Comparison of ENCODE assay signal across 1 cellular context in the genomic region with DNA sequence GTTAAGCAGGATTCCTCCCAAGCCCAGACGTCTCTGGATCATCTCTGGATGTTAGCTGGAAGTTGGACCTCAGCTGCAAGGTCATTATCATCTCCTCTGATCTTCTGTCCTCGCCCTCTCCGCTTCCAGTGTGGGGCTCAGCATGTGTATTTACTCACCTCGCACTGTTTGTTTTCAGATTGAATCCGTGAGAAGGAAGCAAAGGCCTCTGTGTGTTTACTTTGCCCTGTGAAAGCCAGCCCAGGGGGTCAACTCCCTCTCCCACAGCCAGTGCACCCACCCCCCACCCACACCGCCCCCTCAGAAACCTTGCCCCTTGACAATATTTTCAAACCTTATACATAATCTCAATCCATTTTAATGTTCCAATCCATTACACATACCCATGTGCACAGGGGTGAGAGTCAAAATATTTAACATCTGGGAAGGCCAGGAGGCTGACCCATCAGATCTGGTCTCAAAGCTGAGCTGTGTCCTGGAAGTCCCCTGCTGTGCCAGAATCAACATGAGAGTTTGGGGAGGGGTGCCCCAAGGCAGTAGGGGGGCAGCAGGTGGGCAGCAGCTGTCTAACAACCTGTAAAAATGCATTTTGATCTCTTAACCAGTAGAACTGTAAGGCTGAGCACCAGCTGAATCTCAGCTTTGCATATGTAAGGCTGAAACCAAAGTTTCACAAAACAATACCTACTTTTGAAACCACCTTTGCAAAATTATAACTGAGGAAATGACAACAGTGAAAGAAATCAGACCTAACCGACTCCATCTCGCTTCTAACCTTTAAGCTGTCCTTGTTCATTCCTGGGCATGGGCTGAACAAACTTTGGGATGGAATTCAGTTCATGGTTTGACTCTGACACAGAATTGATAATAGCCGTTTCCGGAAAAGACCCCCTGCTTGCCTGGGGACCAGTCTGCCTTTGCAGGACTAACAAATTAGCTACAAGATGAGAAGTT.
A peak's percentile ranks its signal among the peaks of the same experiment; 100 is the strongest.
TF ChIP-seq lines count a peak whose summit lies in the region.

No MANE protein-coding gene starts in this region.

TF ChIP-seq in HepG2, 621 proteins besides CTCF, POLR2A, EP300 and RAD21 (continued from another document and continues in another):
- TF ChIP-seq E2F2 (CRISPR knock-in tag; IDR thresholded peaks at IDR 0.05; ENCODE audit: borderline replicate concordance): no peak
- peak; percentile 88; the same call in 1 of the 2 replicates for TF ChIP-seq ZBTB3 (CRISPR knock-in tag; IDR thresholded peaks at IDR 0.05; ENCODE audit: borderline replicate concordance, low read depth)
- TF ChIP-seq ZBTB7A (CRISPR knock-in tag; IDR thresholded peaks at IDR 0.05): peak; percentile 94
- peak; percentile 84; the same call in 1 of the 2 replicates for TF ChIP-seq ZNF746 (CRISPR knock-in tag; IDR thresholded peaks at IDR 0.05)
- no peak for TF ChIP-seq NONO (IDR thresholded peaks at IDR 0.05)
- no peak; the same call in 1 of the 2 replicates for TF ChIP-seq NONO (CRISPR knock-in tag; conservative IDR thresholded peaks at IDR 0.05)
- TF ChIP-seq GMEB2 (CRISPR knock-in tag; IDR thresholded peaks at IDR 0.05; ENCODE audit: low read depth): no peak
- TF ChIP-seq PREB (CRISPR knock-in tag; IDR thresholded peaks at IDR 0.05): no peak
- TF ChIP-seq, protein P1, sequence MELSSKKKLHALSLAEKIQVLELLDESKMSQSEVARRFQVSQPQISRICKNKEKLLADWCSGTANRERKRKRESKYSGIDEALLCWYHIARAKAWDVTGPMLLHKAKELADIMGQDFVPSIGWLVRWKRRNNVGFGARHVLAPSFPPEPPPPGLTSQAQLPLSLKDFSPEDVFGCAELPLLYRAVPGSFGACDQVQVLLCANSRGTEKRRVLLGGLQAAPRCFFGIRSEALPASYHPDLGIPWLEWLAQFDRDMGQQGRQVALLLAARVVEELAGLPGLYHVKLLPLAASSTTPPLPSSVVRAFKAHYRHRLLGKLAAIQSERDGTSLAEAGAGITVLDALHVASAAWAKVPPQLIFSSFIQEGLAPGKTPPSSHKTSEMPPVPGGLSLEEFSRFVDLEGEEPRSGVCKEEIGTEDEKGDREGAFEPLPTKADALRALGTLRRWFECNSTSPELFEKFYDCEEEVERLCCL (CRISPR knock-in tag; IDR thresholded peaks at IDR 0.05; ENCODE audit: borderline replicate concordance): no peak
- no peak for TF ChIP-seq NAIF1 (CRISPR knock-in tag; IDR thresholded peaks at IDR 0.05; ENCODE audit: borderline replicate concordance)
- TF ChIP-seq SETDB1 (CRISPR knock-in tag; IDR thresholded peaks at IDR 0.05; ENCODE audit: borderline replicate concordance): no peak
- TF ChIP-seq NFYB (CRISPR knock-in tag; IDR thresholded peaks at IDR 0.05): no peak
- peak; percentile 97 for TF ChIP-seq PAXIP1 (CRISPR knock-in tag; conservative IDR thresholded peaks at IDR 0.05)
- TF ChIP-seq, protein P2, sequence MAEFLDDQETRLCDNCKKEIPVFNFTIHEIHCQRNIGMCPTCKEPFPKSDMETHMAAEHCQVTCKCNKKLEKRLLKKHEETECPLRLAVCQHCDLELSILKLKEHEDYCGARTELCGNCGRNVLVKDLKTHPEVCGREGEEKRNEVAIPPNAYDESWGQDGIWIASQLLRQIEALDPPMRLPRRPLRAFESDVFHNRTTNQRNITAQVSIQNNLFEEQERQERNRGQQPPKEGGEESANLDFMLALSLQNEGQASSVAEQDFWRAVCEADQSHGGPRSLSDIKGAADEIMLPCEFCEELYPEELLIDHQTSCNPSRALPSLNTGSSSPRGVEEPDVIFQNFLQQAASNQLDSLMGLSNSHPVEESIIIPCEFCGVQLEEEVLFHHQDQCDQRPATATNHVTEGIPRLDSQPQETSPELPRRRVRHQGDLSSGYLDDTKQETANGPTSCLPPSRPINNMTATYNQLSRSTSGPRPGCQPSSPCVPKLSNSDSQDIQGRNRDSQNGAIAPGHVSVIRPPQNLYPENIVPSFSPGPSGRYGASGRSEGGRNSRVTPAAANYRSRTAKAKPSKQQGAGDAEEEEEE (CRISPR knock-in tag; IDR thresholded peaks at IDR 0.05; ENCODE audit: borderline replicate concordance): no peak
- no peak for TF ChIP-seq MLXIP (CRISPR knock-in tag; IDR thresholded peaks at IDR 0.05; ENCODE audit: borderline replicate concordance)
- no peak for TF ChIP-seq ZNF484 (CRISPR knock-in tag; IDR thresholded peaks at IDR 0.05; ENCODE audit: borderline replicate concordance, low read depth)
- TF ChIP-seq LCORL (IDR thresholded peaks at IDR 0.05): no peak
- TF ChIP-seq LCORL (CRISPR knock-in tag; IDR thresholded peaks at IDR 0.05): peak; percentile 94
- no peak for TF ChIP-seq ZNF33B (CRISPR knock-in tag; IDR thresholded peaks at IDR 0.05)
- TF ChIP-seq, protein P3, sequence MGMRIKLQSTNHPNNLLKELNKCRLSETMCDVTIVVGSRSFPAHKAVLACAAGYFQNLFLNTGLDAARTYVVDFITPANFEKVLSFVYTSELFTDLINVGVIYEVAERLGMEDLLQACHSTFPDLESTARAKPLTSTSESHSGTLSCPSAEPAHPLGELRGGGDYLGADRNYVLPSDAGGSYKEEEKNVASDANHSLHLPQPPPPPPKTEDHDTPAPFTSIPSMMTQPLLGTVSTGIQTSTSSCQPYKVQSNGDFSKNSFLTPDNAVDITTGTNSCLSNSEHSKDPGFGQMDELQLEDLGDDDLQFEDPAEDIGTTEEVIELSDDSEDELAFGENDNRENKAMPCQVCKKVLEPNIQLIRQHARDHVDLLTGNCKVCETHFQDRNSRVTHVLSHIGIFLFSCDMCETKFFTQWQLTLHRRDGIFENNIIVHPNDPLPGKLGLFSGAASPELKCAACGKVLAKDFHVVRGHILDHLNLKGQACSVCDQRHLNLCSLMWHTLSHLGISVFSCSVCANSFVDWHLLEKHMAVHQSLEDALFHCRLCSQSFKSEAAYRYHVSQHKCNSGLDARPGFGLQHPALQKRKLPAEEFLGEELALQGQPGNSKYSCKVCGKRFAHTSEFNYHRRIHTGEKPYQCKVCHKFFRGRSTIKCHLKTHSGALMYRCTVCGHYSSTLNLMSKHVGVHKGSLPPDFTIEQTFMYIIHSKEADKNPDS (CRISPR knock-in tag; IDR thresholded peaks at IDR 0.05): no peak
- TF ChIP-seq ISL2 (CRISPR knock-in tag; IDR thresholded peaks at IDR 0.05): peak; percentile 86
- peak; percentile 63 for TF ChIP-seq ZNF747 (CRISPR knock-in tag; IDR thresholded peaks at IDR 0.05; ENCODE audit: borderline replicate concordance)
- TF ChIP-seq ZSCAN25 (CRISPR knock-in tag; IDR thresholded peaks at IDR 0.05): 0 out of 2 replicates have a peak, but pooled peaks have one; percentile 26
- TF ChIP-seq TCF7L2 (IDR thresholded peaks at IDR 0.05; ENCODE audit: low read depth, low read length): no peak; the same call in 1 of the 2 replicates
- TF ChIP-seq ZNF274 (CRISPR knock-in tag; IDR thresholded peaks at IDR 0.05): no peak
- TF ChIP-seq, protein P4, sequence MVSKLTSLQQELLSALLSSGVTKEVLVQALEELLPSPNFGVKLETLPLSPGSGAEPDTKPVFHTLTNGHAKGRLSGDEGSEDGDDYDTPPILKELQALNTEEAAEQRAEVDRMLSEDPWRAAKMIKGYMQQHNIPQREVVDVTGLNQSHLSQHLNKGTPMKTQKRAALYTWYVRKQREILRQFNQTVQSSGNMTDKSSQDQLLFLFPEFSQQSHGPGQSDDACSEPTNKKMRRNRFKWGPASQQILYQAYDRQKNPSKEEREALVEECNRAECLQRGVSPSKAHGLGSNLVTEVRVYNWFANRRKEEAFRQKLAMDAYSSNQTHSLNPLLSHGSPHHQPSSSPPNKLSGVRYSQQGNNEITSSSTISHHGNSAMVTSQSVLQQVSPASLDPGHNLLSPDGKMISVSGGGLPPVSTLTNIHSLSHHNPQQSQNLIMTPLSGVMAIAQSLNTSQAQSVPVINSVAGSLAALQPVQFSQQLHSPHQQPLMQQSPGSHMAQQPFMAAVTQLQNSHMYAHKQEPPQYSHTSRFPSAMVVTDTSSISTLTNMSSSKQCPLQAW (CRISPR knock-in tag; IDR thresholded peaks at IDR 0.05): no peak; the same call in 1 of the 2 replicates
- no peak for TF ChIP-seq TRIM22 (IDR thresholded peaks at IDR 0.05)
- TF ChIP-seq ZMYM4 (CRISPR knock-in tag; IDR thresholded peaks at IDR 0.05): peak; percentile 64
- TF ChIP-seq NR2F1 (CRISPR knock-in tag; IDR thresholded peaks at IDR 0.05): peak; percentile 79 to 84
- no peak; the same call in 1 of the 2 replicates for TF ChIP-seq ZBTB43 (CRISPR knock-in tag; conservative IDR thresholded peaks at IDR 0.05)
- TF ChIP-seq ZFP41 (CRISPR knock-in tag; IDR thresholded peaks at IDR 0.05; ENCODE audit: borderline replicate concordance): no peak
